In the genomic region with DNA sequence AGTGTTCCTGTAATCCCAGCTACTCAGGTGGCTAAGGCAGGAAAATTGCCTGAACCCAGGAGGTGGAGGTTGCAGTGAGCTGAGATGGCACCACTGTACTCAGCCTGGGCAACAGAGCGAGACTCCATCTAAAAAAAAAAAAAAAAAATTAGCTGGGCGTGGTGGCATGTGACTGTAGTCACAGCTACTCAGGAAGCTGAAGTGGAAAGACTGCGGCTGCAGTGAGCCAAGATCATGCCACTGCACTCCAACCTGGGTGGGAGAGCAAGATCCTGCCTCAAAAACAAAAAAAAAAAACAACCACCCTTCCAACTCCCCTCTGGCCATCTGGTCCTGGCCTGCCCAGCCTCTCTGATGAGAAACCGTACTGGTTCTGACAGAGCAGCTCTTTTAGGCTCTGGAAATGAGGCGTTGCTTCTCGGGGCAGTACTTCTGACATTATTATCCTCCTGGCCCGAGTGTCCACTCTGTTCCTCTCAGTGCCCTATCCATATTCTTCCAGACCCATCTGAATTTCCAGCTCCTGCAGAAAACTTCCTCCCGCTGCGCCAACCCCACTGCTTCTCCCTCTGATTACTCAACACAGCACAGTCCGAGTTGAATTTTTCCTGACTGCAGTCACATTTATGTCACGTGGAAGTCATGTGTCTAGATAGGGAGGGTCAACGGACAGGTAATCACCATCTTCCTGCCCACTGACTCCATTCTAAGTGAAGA, we compare ENCODE assay signal across 9 cellular contexts. TPM values are rescaled to one million over a fixed set of nuclear protein-coding genes. Genes with fewer than 3 reads are reported as not detected.
DNase-seq lines count a peak whose midpoint lies in the region; ATAC-seq and TF ChIP-seq lines count a peak whose summit lies in the region.
"Had no signal": no experiment of that assay in that cellular context is flagged by ENCODE, and none has a peak within 500 bp of the region (broad histone marks: within the 10 kb centered on the region; RNA-seq: fewer than 3 reads in every experiment).

No MANE protein-coding gene starts in this region.

- peak; percentile 23 for TF ChIP-seq POLR2A in right lobe of liver (IDR thresholded peaks at IDR 0.05)
- peak in 1 of 4 donors; percentile 60 for TF ChIP-seq POLR2A in upper lobe of left lung (IDR thresholded peaks at IDR 0.05)

- H3K27ac ChIP-seq in right lobe of liver (peak overlapping the region; percentile 9 to 40 (median 39)), upper lobe of left lung (peak overlapping the region; percentile 72 to 86 (median 82))

- peaks cover 36% of the 10 kb centered on the region for H3K4me1 Mint-ChIP-seq in activated naive CD4-positive, alpha-beta T cell treated with anti-CD3 and anti-CD28 coated beads, Interleukin-2, amount 50 U/mL, for 24 hours
- peaks cover 52% of the 10 kb centered on the region for H3K4me1 Mint-ChIP-seq in dendritic cell treated with granulocyte-macrophage colony-stimulating factor and Interleukin-4, amounts not matched to agents 40 ng/mL and 50 ng/mL, for 4 days (ENCODE audit: low read depth)

- H3K9me3 Mint-ChIP-seq in activated naive CD4-positive, alpha-beta T cell treated with anti-CD3 and anti-CD28 coated beads, Interleukin-2, amount 50 U/mL, for 24 hours: no peaks in the 10 kb centered on the region
- H3K9me3 Mint-ChIP-seq in dendritic cell treated with granulocyte-macrophage colony-stimulating factor and Interleukin-4, amounts not matched to agents 40 ng/mL and 50 ng/mL, for 4 days: no peaks in the 10 kb centered on the region

- WGBS in right lobe of liver (ENCODE audit: insufficient coverage, low coverage, low lambda C conversion rate, missing lambda C conversion rate): 27% methylated on average over 11 of the region's 12 CpGs
- 23 to 32% methylated on average over 12 of the region's 12 CpGs for WGBS in upper lobe of left lung, 2 donors

- H3K27ac Mint-ChIP-seq in activated naive CD4-positive, alpha-beta T cell treated with anti-CD3 and anti-CD28 coated beads, Interleukin-2, amount 50 U/mL, for 24 hours: peak overlapping the region; percentile 21
- peak overlapping the region; percentile 79 for H3K27ac Mint-ChIP-seq in dendritic cell treated with granulocyte-macrophage colony-stimulating factor and Interleukin-4, amounts not matched to agents 40 ng/mL and 50 ng/mL, for 4 days

- TF ChIP-seq CTCF in right lobe of liver (IDR thresholded peaks at IDR 0.05) (no peak), upper lobe of left lung (IDR thresholded peaks at IDR 0.05) (no peak)

- intact Hi-C loops in dendritic cell treated with granulocyte-macrophage colony-stimulating factor and Interleukin-4, amounts not matched to agents 40 ng/mL and 50 ng/mL, for 4 days (cut with micrococcal nuclease): no loop called here
- intact Hi-C loops in right lobe of liver (cut with DNase I): no loop called here

- H3K36me3 ChIP-seq in right lobe of liver: peaks cover 0 to 38% (median 12%) of the 10 kb centered on the region in 4 donors
- peaks cover 9 to 44% (median 29%) of the 10 kb centered on the region in 4 donors for H3K36me3 ChIP-seq in upper lobe of left lung

- TF ChIP-seq EP300 in upper lobe of left lung (IDR thresholded peaks at IDR 0.05): peak in 1 of 4 donors; percentile 53

- H3K4me1 ChIP-seq in right lobe of liver (peaks cover 0 to 26% (median 5%) of the 10 kb centered on the region in 4 donors), upper lobe of left lung (peaks cover 43 to 73% (median 58%) of the 10 kb centered on the region in 4 donors)
- H3K4me1 ChIP-seq: BE2C had no signal

- DNase-seq in activated naive CD4-positive, alpha-beta T cell (lab: John Stamatoyannopoulos, UW): no peak
- DNase-seq in right lobe of liver (peak in 1 of 3 donors; percentile 50), upper lobe of left lung (peak in 1 of 2 donors; percentile 74), NCI-H2196 (lab: John Stamatoyannopoulos, UW; ENCODE audit: unreplicated experiment) (no peak)
- DNase-seq in stimulated activated CD4-positive, alpha-beta T cell treated with anti-CD3 and anti-CD28 coated beads, Interleukin-1b, Interleukin-23, amount 100 ng/mL, for 48 hours: no peak
- no peak for DNase-seq in stimulated activated CD8-positive, alpha-beta memory T cell treated with anti-CD3 and anti-CD28 coated beads, Interleukin-4, amount 100 ng/mL, for 48 hours
- DNase-seq: BE2C had no signal

- peaks cover 4% of the 10 kb centered on the region for H3K36me3 Mint-ChIP-seq in activated naive CD4-positive, alpha-beta T cell treated with anti-CD3 and anti-CD28 coated beads, Interleukin-2, amount 50 U/mL, for 24 hours
- H3K36me3 Mint-ChIP-seq in dendritic cell treated with granulocyte-macrophage colony-stimulating factor and Interleukin-4, amounts not matched to agents 40 ng/mL and 50 ng/mL, for 4 days (ENCODE audit: low read depth): peaks cover 73% of the 10 kb centered on the region

- H3K4me3 Mint-ChIP-seq in activated naive CD4-positive, alpha-beta T cell treated with anti-CD3 and anti-CD28 coated beads, Interleukin-2, amount 50 U/mL, for 24 hours: no peak overlapping the region
- peak overlapping the region; percentile 56 for H3K4me3 Mint-ChIP-seq in dendritic cell treated with granulocyte-macrophage colony-stimulating factor and Interleukin-4, amounts not matched to agents 40 ng/mL and 50 ng/mL, for 4 days

- H3K4me3 ChIP-seq in right lobe of liver (no peak overlapping the region), upper lobe of left lung (peak overlapping the region in 1 of 4 donors; percentile 18)

- no peaks in the 10 kb centered on the region for H3K27me3 Mint-ChIP-seq in activated naive CD4-positive, alpha-beta T cell treated with anti-CD3 and anti-CD28 coated beads, Interleukin-2, amount 50 U/mL, for 24 hours
- H3K27me3 Mint-ChIP-seq in dendritic cell treated with granulocyte-macrophage colony-stimulating factor and Interleukin-4, amounts not matched to agents 40 ng/mL and 50 ng/mL, for 4 days: no peaks in the 10 kb centered on the region

- no peaks in the 10 kb centered on the region for H3K9me3 ChIP-seq in right lobe of liver
- H3K9me3 ChIP-seq in upper lobe of left lung: no peaks in the 10 kb centered on the region
- H3K9me3 ChIP-seq: BE2C had no signal

- H3K27me3 ChIP-seq in right lobe of liver: no peaks in the 10 kb centered on the region
- no peaks in the 10 kb centered on the region for H3K27me3 ChIP-seq in upper lobe of left lung
- H3K27me3 ChIP-seq: BE2C had no signal

- ATAC-seq in right lobe of liver (peak; percentile 77 to 85 (median 82)), upper lobe of left lung (ENCODE audit: low FRiP score in 2 of 2) (peak; percentile 74 to 81)

RNA-seq across cellular contexts. Expression of gene GGA2, which starts 13.3 kb away (rescaled TPM):
- 10 to 100 TPM; 19.2 to 31.7 (median 27.8) TPM for total RNA-seq in right lobe of liver
- total RNA-seq in upper lobe of left lung: 100 to 1,000 TPM in 5 of 6 donors, 10 to 100 TPM in 1; 84.4 to 197 (median 164) TPM

RNA-seq across cellular contexts. Expression of gene COG7, which starts 44.0 kb away (rescaled TPM):
- total RNA-seq in right lobe of liver (10 to 100 TPM in 1 of 6 experiments, 1 to 10 TPM in 5; 7.5 to 11.2 (median 8.4) TPM), upper lobe of left lung (10 to 100 TPM; 16.9 to 61.8 (median 24.8) TPM)
